ENCODE assay signal across 2 cellular contexts in the genomic region with DNA sequence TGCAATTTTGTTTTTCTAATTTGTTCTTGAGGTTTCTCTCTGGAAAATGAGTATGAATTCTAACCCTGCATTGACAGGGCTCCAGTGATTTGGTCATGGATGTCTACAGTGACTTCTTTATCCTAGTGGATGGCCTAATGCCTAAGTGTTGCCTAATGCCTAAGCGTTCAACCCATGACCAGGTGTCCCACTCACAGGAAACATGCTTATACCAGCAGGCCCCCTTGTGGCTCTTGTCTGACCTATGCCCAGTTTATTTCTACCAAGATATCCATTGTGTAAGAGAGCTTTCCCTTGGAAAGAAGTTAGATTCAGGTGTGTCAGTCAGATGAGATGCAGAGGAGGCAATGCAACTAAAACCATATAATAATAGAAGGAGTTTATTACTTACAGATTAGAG.
TF ChIP-seq lines count a peak whose summit lies in the region.

No MANE protein-coding gene starts in this region.

TF ChIP-seq in GM23338, 12 proteins besides CTCF, POLR2A, EP300 and RAD21 (continues in another document):
- TF ChIP-seq, protein P1, sequence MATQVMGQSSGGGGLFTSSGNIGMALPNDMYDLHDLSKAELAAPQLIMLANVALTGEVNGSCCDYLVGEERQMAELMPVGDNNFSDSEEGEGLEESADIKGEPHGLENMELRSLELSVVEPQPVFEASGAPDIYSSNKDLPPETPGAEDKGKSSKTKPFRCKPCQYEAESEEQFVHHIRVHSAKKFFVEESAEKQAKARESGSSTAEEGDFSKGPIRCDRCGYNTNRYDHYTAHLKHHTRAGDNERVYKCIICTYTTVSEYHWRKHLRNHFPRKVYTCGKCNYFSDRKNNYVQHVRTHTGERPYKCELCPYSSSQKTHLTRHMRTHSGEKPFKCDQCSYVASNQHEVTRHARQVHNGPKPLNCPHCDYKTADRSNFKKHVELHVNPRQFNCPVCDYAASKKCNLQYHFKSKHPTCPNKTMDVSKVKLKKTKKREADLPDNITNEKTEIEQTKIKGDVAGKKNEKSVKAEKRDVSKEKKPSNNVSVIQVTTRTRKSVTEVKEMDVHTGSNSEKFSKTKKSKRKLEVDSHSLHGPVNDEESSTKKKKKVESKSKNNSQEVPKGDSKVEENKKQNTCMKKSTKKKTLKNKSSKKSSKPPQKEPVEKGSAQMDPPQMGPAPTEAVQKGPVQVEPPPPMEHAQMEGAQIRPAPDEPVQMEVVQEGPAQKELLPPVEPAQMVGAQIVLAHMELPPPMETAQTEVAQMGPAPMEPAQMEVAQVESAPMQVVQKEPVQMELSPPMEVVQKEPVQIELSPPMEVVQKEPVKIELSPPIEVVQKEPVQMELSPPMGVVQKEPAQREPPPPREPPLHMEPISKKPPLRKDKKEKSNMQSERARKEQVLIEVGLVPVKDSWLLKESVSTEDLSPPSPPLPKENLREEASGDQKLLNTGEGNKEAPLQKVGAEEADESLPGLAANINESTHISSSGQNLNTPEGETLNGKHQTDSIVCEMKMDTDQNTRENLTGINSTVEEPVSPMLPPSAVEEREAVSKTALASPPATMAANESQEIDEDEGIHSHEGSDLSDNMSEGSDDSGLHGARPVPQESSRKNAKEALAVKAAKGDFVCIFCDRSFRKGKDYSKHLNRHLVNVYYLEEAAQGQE (IDR thresholded peaks at IDR 0.05; ENCODE audit: unreplicated experiment), result no peak
- TF ChIP-seq EZH2 (IDR thresholded peaks at IDR 0.05; ENCODE audit: low read depth, unreplicated experiment) (no peak), POLR2AphosphoS5 (IDR thresholded peaks at IDR 0.05; ENCODE audit: low read depth) (no peak), ZNF114 (CRISPR knock-in tag; IDR thresholded peaks at IDR 0.05) (no peak), EZH2phosphoT487 (IDR thresholded peaks at IDR 0.05; ENCODE audit: unreplicated experiment) (no peak), ZNF331 (CRISPR knock-in tag; IDR thresholded peaks at IDR 0.05; ENCODE audit: low read depth) (no peak), NANOG (IDR thresholded peaks at IDR 0.05; ENCODE audit: borderline replicate concordance) (no peak), STAT1 (IDR thresholded peaks at IDR 0.05; ENCODE audit: unreplicated experiment) (no peak)
- TF ChIP-seq, protein P2, sequence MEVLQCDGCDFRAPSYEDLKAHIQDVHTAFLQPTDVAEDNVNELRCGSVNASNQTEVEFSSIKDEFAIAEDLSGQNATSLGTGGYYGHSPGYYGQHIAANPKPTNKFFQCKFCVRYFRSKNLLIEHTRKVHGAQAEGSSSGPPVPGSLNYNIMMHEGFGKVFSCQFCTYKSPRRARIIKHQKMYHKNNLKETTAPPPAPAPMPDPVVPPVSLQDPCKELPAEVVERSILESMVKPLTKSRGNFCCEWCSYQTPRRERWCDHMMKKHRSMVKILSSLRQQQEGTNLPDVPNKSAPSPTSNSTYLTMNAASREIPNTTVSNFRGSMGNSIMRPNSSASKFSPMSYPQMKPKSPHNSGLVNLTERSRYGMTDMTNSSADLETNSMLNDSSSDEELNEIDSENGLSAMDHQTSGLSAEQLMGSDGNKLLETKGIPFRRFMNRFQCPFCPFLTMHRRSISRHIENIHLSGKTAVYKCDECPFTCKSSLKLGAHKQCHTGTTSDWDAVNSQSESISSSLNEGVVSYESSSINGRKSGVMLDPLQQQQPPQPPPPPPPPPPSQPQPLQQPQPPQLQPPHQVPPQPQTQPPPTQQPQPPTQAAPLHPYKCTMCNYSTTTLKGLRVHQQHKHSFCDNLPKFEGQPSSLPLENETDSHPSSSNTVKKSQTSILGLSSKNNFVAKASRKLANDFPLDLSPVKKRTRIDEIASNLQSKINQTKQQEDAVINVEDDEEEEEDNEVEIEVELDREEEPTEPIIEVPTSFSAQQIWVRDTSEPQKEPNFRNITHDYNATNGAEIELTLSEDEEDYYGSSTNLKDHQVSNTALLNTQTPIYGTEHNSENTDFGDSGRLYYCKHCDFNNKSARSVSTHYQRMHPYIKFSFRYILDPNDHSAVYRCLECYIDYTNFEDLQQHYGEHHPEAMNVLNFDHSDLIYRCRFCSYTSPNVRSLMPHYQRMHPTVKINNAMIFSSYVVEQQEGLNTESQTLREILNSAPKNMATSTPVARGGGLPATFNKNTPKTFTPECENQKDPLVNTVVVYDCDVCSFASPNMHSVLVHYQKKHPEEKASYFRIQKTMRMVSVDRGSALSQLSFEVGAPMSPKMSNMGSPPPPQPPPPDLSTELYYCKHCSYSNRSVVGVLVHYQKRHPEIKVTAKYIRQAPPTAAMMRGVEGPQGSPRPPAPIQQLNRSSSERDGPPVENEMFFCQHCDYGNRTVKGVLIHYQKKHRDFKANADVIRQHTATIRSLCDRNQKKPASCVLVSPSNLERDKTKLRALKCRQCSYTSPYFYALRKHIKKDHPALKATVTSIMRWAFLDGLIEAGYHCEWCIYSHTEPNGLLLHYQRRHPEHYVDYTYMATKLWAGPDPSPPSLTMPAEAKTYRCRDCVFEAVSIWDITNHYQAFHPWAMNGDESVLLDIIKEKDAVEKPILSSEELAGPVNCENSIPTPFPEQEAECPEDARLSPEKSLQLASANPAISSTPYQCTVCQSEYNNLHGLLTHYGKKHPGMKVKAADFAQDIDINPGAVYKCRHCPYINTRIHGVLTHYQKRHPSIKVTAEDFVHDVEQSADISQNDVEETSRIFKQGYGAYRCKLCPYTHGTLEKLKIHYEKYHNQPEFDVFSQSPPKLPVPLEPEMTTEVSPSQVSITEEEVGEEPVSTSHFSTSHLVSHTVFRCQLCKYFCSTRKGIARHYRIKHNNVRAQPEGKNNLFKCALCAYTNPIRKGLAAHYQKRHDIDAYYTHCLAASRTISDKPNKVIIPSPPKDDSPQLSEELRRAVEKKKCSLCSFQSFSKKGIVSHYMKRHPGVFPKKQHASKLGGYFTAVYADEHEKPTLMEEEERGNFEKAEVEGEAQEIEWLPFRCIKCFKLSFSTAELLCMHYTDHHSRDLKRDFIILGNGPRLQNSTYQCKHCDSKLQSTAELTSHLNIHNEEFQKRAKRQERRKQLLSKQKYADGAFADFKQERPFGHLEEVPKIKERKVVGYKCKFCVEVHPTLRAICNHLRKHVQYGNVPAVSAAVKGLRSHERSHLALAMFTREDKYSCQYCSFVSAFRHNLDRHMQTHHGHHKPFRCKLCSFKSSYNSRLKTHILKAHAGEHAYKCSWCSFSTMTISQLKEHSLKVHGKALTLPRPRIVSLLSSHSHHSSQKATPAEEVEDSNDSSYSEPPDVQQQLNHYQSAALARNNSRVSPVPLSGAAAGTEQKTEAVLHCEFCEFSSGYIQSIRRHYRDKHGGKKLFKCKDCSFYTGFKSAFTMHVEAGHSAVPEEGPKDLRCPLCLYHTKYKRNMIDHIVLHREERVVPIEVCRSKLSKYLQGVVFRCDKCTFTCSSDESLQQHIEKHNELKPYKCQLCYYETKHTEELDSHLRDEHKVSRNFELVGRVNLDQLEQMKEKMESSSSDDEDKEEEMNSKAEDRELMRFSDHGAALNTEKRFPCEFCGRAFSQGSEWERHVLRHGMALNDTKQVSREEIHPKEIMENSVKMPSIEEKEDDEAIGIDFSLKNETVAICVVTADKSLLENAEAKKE (CRISPR knock-in tag; IDR thresholded peaks at IDR 0.05), result no peak
- TF ChIP-seq, protein P3, sequence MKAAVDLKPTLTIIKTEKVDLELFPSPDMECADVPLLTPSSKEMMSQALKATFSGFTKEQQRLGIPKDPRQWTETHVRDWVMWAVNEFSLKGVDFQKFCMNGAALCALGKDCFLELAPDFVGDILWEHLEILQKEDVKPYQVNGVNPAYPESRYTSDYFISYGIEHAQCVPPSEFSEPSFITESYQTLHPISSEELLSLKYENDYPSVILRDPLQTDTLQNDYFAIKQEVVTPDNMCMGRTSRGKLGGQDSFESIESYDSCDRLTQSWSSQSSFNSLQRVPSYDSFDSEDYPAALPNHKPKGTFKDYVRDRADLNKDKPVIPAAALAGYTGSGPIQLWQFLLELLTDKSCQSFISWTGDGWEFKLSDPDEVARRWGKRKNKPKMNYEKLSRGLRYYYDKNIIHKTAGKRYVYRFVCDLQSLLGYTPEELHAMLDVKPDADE (IDR thresholded peaks at IDR 0.05), result no peak

TF ChIP-seq in H1, 55 proteins besides CTCF, POLR2A, EP300 and RAD21 (continued from another document):
- no peak for TF ChIP-seq HDAC2 (IDR thresholded peaks at IDR 0.05; ENCODE audit: borderline replicate concordance in 1 of 2, low read depth in 2 of 2, low read length in 2 of 2)
